ENCODE assay signal across 19 cellular contexts in genomic region chr2:53235836-53236582, GRCh38.
DNase-seq lines count a peak whose midpoint lies in the region; ATAC-seq and TF ChIP-seq lines count a peak whose summit lies in the region.
"Had no signal": no experiment of that assay in that cellular context is flagged by ENCODE, and none has a peak within 500 bp of the region (broad histone marks: within the 10 kb centered on the region; RNA-seq: fewer than 3 reads in every experiment).

No MANE protein-coding gene starts in this region.

- no peaks in the 10 kb centered on the region for H3K79me2 ChIP-seq in GM23338 (replicated peaks; ENCODE audit: insufficient read depth)

- H2AFZ ChIP-seq in GM23338, result no peak overlapping the region

- H3K27ac ChIP-seq in GM23338 (ENCODE audit: low read depth) (no peak overlapping the region), colonic mucosa (peak overlapping the region; percentile 19)
- H3K27ac ChIP-seq: ovary, sigmoid colon had no signal

- H3K4me3 ChIP-seq in GM23338 (no peak overlapping the region), colonic mucosa (no peak overlapping the region), mucosa of descending colon (no peak overlapping the region)
- H3K4me3 ChIP-seq: GM12878, ovary, sigmoid colon had no signal

- TF ChIP-seq CTCF in GM23338 (conservative IDR thresholded peaks at IDR 0.05; ENCODE audit: low read depth in 2 of 2), result no peak
- no peak for TF ChIP-seq CTCF in colonic mucosa (IDR thresholded peaks at IDR 0.05)
- no peak for TF ChIP-seq CTCF in mucosa of descending colon (IDR thresholded peaks at IDR 0.05)
- no peak for TF ChIP-seq CTCF in osteocyte (IDR thresholded peaks at IDR 0.05)

- H3K36me3 Mint-ChIP-seq in GM23338 (ENCODE audit: low read depth) (no peaks in the 10 kb centered on the region), osteocyte (ENCODE audit: unreplicated experiment) (no peaks in the 10 kb centered on the region)
- H3K36me3 Mint-ChIP-seq: IgD-negative memory B cell had no signal

- no peaks in the 10 kb centered on the region for H3K9me3 ChIP-seq in colonic mucosa
- no peaks in the 10 kb centered on the region for H3K9me3 ChIP-seq in mucosa of descending colon
- H3K9me3 ChIP-seq: ovary, sigmoid colon had no signal

- H3K36me3 ChIP-seq in GM23338 (ENCODE audit: insufficient read depth) (no peaks in the 10 kb centered on the region), colonic mucosa (no peaks in the 10 kb centered on the region), mucosa of descending colon (ENCODE audit: low read depth) (no peaks in the 10 kb centered on the region)
- H3K36me3 ChIP-seq: ovary, sigmoid colon had no signal

- no peaks in the 10 kb centered on the region for H4K20me1 ChIP-seq in GM23338 (replicated peaks; ENCODE audit: insufficient read depth)

- no peaks in the 10 kb centered on the region for H3K9me3 Mint-ChIP-seq in GM23338
- no peaks in the 10 kb centered on the region for H3K9me3 Mint-ChIP-seq in osteocyte (ENCODE audit: unreplicated experiment)
- H3K9me3 Mint-ChIP-seq: central memory CD8-positive, alpha-beta T cell; IgD-negative memory B cell; T-helper 1 cell treated with Interleukin-12 subunit alpha and Interleukin-12 subunit beta and Interleukin-4 antibody, amounts not matched to agents 30 μg/mL and 1 μg/mL, for 36 hours had no signal

- H3K9ac ChIP-seq in colonic mucosa (ENCODE audit: low read depth in 2 of 2, low read length in 2 of 2), result no peak overlapping the region

- H3K27me3 Mint-ChIP-seq in GM23338 (ENCODE audit: insufficient read depth, low read depth, poor library complexity) (no peaks in the 10 kb centered on the region), osteocyte (ENCODE audit: unreplicated experiment) (peaks cover 9% of the 10 kb centered on the region)
- H3K27me3 Mint-ChIP-seq: central memory CD8-positive, alpha-beta T cell; IgD-negative memory B cell had no signal

- H3K27me3 ChIP-seq in GM23338 (ENCODE audit: insufficient read depth) (no peaks in the 10 kb centered on the region), colonic mucosa (no peaks in the 10 kb centered on the region)
- H3K27me3 ChIP-seq: ovary, sigmoid colon had no signal

- DNase-seq in GM23338 (ENCODE audit: low spot score), result no peak
- peak; percentile 18 for DNase-seq in NCI-H226
- DNase-seq in colonic mucosa, result peak; percentile 27
- peak in 2 of 3 donors; percentile 31 to 38 for DNase-seq in mucosa of descending colon
- no peak for DNase-seq in AML-193 (lab: John Stamatoyannopoulos, UW)
- no peak for DNase-seq in osteocyte (ENCODE audit: extremely low spot score, unreplicated experiment)
- DNase-seq: activated effector memory CD4-positive, alpha-beta T cell treated with anti-CD3 and anti-CD28 coated beads, Interleukin-2, amount 50 U/mL, for 16 hours; amniotic stem cell; Calu3; NCI-H1092; NCI-H2171 treated with DMSO at 0.1 percent for 48 hours; ovary; sigmoid colon; stimulated activated CD4-positive, alpha-beta T cell treated with anti-CD3 and anti-CD28 coated beads, Interleukin-1b, Interleukin-23, amount 100 ng/mL, for 48 hours had no signal

- no peaks in the 10 kb centered on the region for H3F3A ChIP-seq in GM23338 (replicated peaks; ENCODE audit: low read depth)

- ATAC-seq in GM23338, result no peak
- peak; percentile 93 for ATAC-seq in mucosa of descending colon
- no peak for ATAC-seq in GM18502 (IDR thresholded peaks at IDR 0.05; ENCODE audit: poor library complexity, unreplicated experiment)
- ATAC-seq: GM12878 had no signal

- intact Hi-C loops in colonic mucosa (cut with DNase I), result no loop called here
- intact Hi-C loops in mucosa of descending colon (cut with DNase I, micrococcal nuclease), result no loop called here

- H3K4me3 Mint-ChIP-seq in GM23338 (no peak overlapping the region), osteocyte (ENCODE audit: unreplicated experiment) (no peak overlapping the region)
- H3K4me3 Mint-ChIP-seq: central memory CD8-positive, alpha-beta T cell; IgD-negative memory B cell; T-helper 1 cell treated with Interleukin-12 subunit alpha and Interleukin-12 subunit beta and Interleukin-4 antibody, amounts not matched to agents 30 μg/mL and 1 μg/mL, for 36 hours had no signal

- H3K4me1 ChIP-seq in GM23338 (ENCODE audit: insufficient read depth) (peaks cover 9% of the 10 kb centered on the region; the same call in 1 of the 2 replicates), colonic mucosa (peaks cover 6% of the 10 kb centered on the region), mucosa of descending colon (ENCODE audit: low read depth) (peaks cover 9% of the 10 kb centered on the region)
- H3K4me1 ChIP-seq: sigmoid colon had no signal

- no peak overlapping the region for H3K4me2 ChIP-seq in GM23338

- H3K9me2 ChIP-seq in GM23338 (ENCODE audit: insufficient read depth), result no peaks in the 10 kb centered on the region

- H3K27ac Mint-ChIP-seq in GM23338 (peak overlapping the region; percentile 74), osteocyte (ENCODE audit: unreplicated experiment) (no peak overlapping the region)
- H3K27ac Mint-ChIP-seq: IgD-negative memory B cell; T-helper 1 cell treated with Interleukin-12 subunit alpha and Interleukin-12 subunit beta and Interleukin-4 antibody, amounts not matched to agents 30 μg/mL and 1 μg/mL, for 36 hours had no signal

- H3K4me1 Mint-ChIP-seq in GM23338 (peaks cover 25% of the 10 kb centered on the region), osteocyte (ENCODE audit: unreplicated experiment) (no peaks in the 10 kb centered on the region)
- H3K4me1 Mint-ChIP-seq: IgD-negative memory B cell had no signal

TF ChIP-seq in GM23338, 12 proteins besides CTCF, POLR2A, EP300 and RAD21 (continues in another document):
- TF ChIP-seq NANOG (IDR thresholded peaks at IDR 0.05; ENCODE audit: borderline replicate concordance), result no peak
- TF ChIP-seq STAT1 (IDR thresholded peaks at IDR 0.05; ENCODE audit: unreplicated experiment), result no peak
- no peak for TF ChIP-seq EZH2 (IDR thresholded peaks at IDR 0.05; ENCODE audit: low read depth, unreplicated experiment)
- TF ChIP-seq ZNF462 (CRISPR knock-in tag; IDR thresholded peaks at IDR 0.05), result no peak
- no peak for TF ChIP-seq ZNF331 (CRISPR knock-in tag; IDR thresholded peaks at IDR 0.05; ENCODE audit: low read depth)
- TF ChIP-seq ZNF114 (CRISPR knock-in tag; IDR thresholded peaks at IDR 0.05), result no peak
- TF ChIP-seq CREB1 (CRISPR knock-in tag; IDR thresholded peaks at IDR 0.05; ENCODE audit: low read depth), result no peak
- no peak for TF ChIP-seq EZH2phosphoT487 (IDR thresholded peaks at IDR 0.05; ENCODE audit: unreplicated experiment)

Comparison
In these comparisons a context has a peak if more than half of its experiments do, and no peak if none do; other contexts are left out.
1. DNase-seq: peak in NCI-H226 (single experiment), colonic mucosa (single experiment) and mucosa of descending colon (2 of 3); none in GM23338 (single experiment), AML-193 (0 of 2) and osteocyte (single experiment).